14 cellular contexts compared by ENCODE assay signal in genomic region chr14:82872494-82872893, GRCh38.
DNase-seq lines count a peak whose midpoint lies in the region; ATAC-seq, FAIRE-seq and TF ChIP-seq lines count a peak whose summit lies in the region.
"Had no signal": no experiment of that assay in that cellular context is flagged by ENCODE, and none has a peak within 500 bp of the region (broad histone marks: within the 10 kb centered on the region; RNA-seq: fewer than 3 reads in every experiment).

No MANE protein-coding gene starts in this region.

- no peak overlapping the region for H2BK20ac ChIP-seq in H9 (ENCODE audit: low read depth, low read length, poor library complexity, severe bottlenecking)

- H4K20me1 ChIP-seq in H9 (ENCODE audit: control insufficient read depth, insufficient read depth, insufficient read length): no peaks in the 10 kb centered on the region
- H4K20me1 ChIP-seq in keratinocyte (ENCODE audit: control insufficient read depth, extremely low read depth, insufficient read depth, low read length): no peaks in the 10 kb centered on the region
- H4K20me1 ChIP-seq: BLaER1 had no signal

- H3K27me3 Mint-ChIP-seq in CD14-positive monocyte (ENCODE audit: low read depth in 3 of 3) (no peaks in the 10 kb centered on the region), H9 (ENCODE audit: low read depth) (no peaks in the 10 kb centered on the region)
- H3K27me3 Mint-ChIP-seq in activated naive CD8-positive, alpha-beta T cell treated with anti-CD3 and anti-CD28 coated beads, Interleukin-2, amount 50 U/mL, for 24 hours: no peaks in the 10 kb centered on the region

- peak; percentile 8 for TF ChIP-seq CTCF in CD14-positive monocyte (IDR thresholded peaks at IDR 0.05)
- TF ChIP-seq CTCF in H9 (conservative IDR thresholded peaks at IDR 0.05): peak; percentile 83
- peak in 2 of 3 experiments; percentile 31 to 43 for TF ChIP-seq CTCF in keratinocyte (optimal IDR thresholded peaks at IDR 0.05 in 1 of 3, IDR thresholded peaks at IDR 0.05 in 1 of 3, conservative IDR thresholded peaks at IDR 0.05 in 1 of 3; ENCODE audit: extremely low read depth in 1 of 3, insufficient read depth in 2 of 3, low read length in 3 of 3)

- H4K8ac ChIP-seq in H9 (replicated peaks; ENCODE audit: insufficient read length, low read depth, low read length): no peak overlapping the region

- dilution Hi-C loops in keratinocyte (cut with MboI; ENCODE audit: extremely low pct_ligation_motif_present, low sequenced_read_pairs): no loop called here

- no peak for FAIRE-seq in keratinocyte (lab: Jason Lieb, UNC)
- FAIRE-seq: islet of Langerhans had no signal

- no peak overlapping the region for H2AK5ac ChIP-seq in H9 (ENCODE audit: insufficient read length, low read length)

- H3K23me2 ChIP-seq in H9 (ENCODE audit: insufficient read length, low read depth, low read length, poor library complexity, severe bottlenecking): no peaks in the 10 kb centered on the region

- WGBS in H9 (ENCODE audit: extremely low coverage, insufficient read length, low lambda C conversion rate): no CpG with 5 or more reads among the region's 8 CpGs

- no peak for ATAC-seq in activated naive CD8-positive, alpha-beta T cell treated with anti-CD3 and anti-CD28 coated beads, Interleukin-2, amount 50 U/mL, for 24 hours
- ATAC-seq in stimulated activated effector memory CD8-positive, alpha-beta T cell treated with anti-CD3 and anti-CD28 coated beads, Interleukin-12 subunit alpha, Interleukin-12 subunit beta, amount 100 ng/mL, for 72 hours: no peak
- ATAC-seq in HG03442 (IDR thresholded peaks at IDR 0.05; ENCODE audit: unreplicated experiment): no peak
- ATAC-seq in HG03159 (IDR thresholded peaks at IDR 0.05; ENCODE audit: unreplicated experiment): no peak
- ATAC-seq: HCT116 had no signal

- H3K56ac ChIP-seq in H9 (ENCODE audit: insufficient read length, low read depth, low read length): no peak overlapping the region

- no peak overlapping the region for H3K23ac ChIP-seq in H9 (ENCODE audit: insufficient read length, low read depth, low read length)

- H3K4me2 ChIP-seq in H9 (ENCODE audit: insufficient read depth, insufficient read length, low read length) (no peak overlapping the region), keratinocyte (ENCODE audit: control insufficient read depth, extremely low read depth, insufficient read depth, low read depth, low read length) (no peak overlapping the region)
- H3K4me2 ChIP-seq: BLaER1 had no signal

- H3K79me1 ChIP-seq in H9 (ENCODE audit: insufficient read depth, low read depth, low read length, poor library complexity, severe bottlenecking): no peaks in the 10 kb centered on the region

- H2BK5ac ChIP-seq in H9 (ENCODE audit: insufficient read length, low read length): no peak overlapping the region

- H3K9me3 Mint-ChIP-seq in CD14-positive monocyte (peaks cover 0 to 4% (median 0%) of the 10 kb centered on the region in 7 donors), H9 (no peaks in the 10 kb centered on the region)
- peaks cover 9% of the 10 kb centered on the region for H3K9me3 Mint-ChIP-seq in activated naive CD8-positive, alpha-beta T cell treated with anti-CD3 and anti-CD28 coated beads, Interleukin-2, amount 50 U/mL, for 24 hours
- H3K9me3 Mint-ChIP-seq in stimulated activated effector memory CD8-positive, alpha-beta T cell treated with anti-CD3 and anti-CD28 coated beads, Interleukin-12 subunit alpha, Interleukin-12 subunit beta, amount 100 ng/mL, for 72 hours: peaks cover 15% of the 10 kb centered on the region

- H3K27ac Mint-ChIP-seq in CD14-positive monocyte (no peak overlapping the region), H9 (no peak overlapping the region; a peak in 1 of 7 replicates)
- no peak overlapping the region for H3K27ac Mint-ChIP-seq in activated naive CD8-positive, alpha-beta T cell treated with anti-CD3 and anti-CD28 coated beads, Interleukin-2, amount 50 U/mL, for 24 hours
- no peak overlapping the region for H3K27ac Mint-ChIP-seq in stimulated activated effector memory CD8-positive, alpha-beta T cell treated with anti-CD3 and anti-CD28 coated beads, Interleukin-12 subunit alpha, Interleukin-12 subunit beta, amount 100 ng/mL, for 72 hours

- no peak overlapping the region for H2BK120ac ChIP-seq in H9 (ENCODE audit: low read depth, low read length, poor library complexity, severe bottlenecking)

- H3K27me3 ChIP-seq in H9 (ENCODE audit: insufficient read depth, low read length): no peaks in the 10 kb centered on the region
- H3K27me3 ChIP-seq in SJCRH30: no peaks in the 10 kb centered on the region
- no peaks in the 10 kb centered on the region for H3K27me3 ChIP-seq in keratinocyte (ENCODE audit: control insufficient read depth, extremely low read depth, insufficient read depth, low read length)
- H3K27me3 ChIP-seq: BLaER1 had no signal

- no peaks in the 10 kb centered on the region for H3K9me1 ChIP-seq in keratinocyte (ENCODE audit: control insufficient read depth, extremely low read depth, insufficient read depth, low read length)

- no peak overlapping the region for H2AFZ ChIP-seq in H9 (ENCODE audit: low read length)
- no peak overlapping the region for H2AFZ ChIP-seq in keratinocyte (ENCODE audit: control insufficient read depth, low read length)

- H4K5ac ChIP-seq in H9 (ENCODE audit: insufficient read length, low read depth, low read length): no peak overlapping the region

- no peak overlapping the region for H3T11ph ChIP-seq in H9 (ENCODE audit: low read length)

- H3K18ac ChIP-seq in H9 (ENCODE audit: insufficient read length, low read depth, low read length): no peak overlapping the region

- H3K4ac ChIP-seq in H9 (ENCODE audit: low read depth, low read length): no peak overlapping the region

- no peak overlapping the region for H2BK12ac ChIP-seq in H9 (ENCODE audit: insufficient read length, low read depth, low read length)

- H3K36me3 ChIP-seq in SJCRH30: no peaks in the 10 kb centered on the region
- no peaks in the 10 kb centered on the region for H3K36me3 ChIP-seq in keratinocyte (ENCODE audit: control insufficient read depth in 2 of 2, extremely low read depth in 1 of 2, insufficient read depth in 2 of 2, low read length in 2 of 2)
- H3K36me3 ChIP-seq: BLaER1 had no signal

- intact Hi-C loops in CD14-positive monocyte (cut with micrococcal nuclease): no loop called here

- no peak overlapping the region for H3K14ac ChIP-seq in H9 (ENCODE audit: insufficient read depth, low read length)

- no peak overlapping the region for H2BK15ac ChIP-seq in H9 (ENCODE audit: low read depth, low read length)

- H3K9ac ChIP-seq in H9 (ENCODE audit: extremely low read depth, insufficient read length, low read length) (no peak overlapping the region), keratinocyte (ENCODE audit: control insufficient read depth, extremely low read depth, insufficient read depth, low read length) (no peak overlapping the region)
- H3K9ac ChIP-seq: BLaER1 had no signal

- H3K27ac ChIP-seq in H9 (ENCODE audit: insufficient read length, low read depth, low read length) (no peak overlapping the region), SJCRH30 (no peak overlapping the region), keratinocyte (ENCODE audit: control insufficient read depth, insufficient read depth, low read length) (no peak overlapping the region)
- H3K27ac ChIP-seq: BLaER1 had no signal

- H3K4me3 Mint-ChIP-seq in CD14-positive monocyte (no peak overlapping the region), H9 (no peak overlapping the region)
- H3K4me3 Mint-ChIP-seq in activated naive CD8-positive, alpha-beta T cell treated with anti-CD3 and anti-CD28 coated beads, Interleukin-2, amount 50 U/mL, for 24 hours: no peak overlapping the region
- no peak overlapping the region for H3K4me3 Mint-ChIP-seq in stimulated activated effector memory CD8-positive, alpha-beta T cell treated with anti-CD3 and anti-CD28 coated beads, Interleukin-12 subunit alpha, Interleukin-12 subunit beta, amount 100 ng/mL, for 72 hours

- no peaks in the 10 kb centered on the region for H3K9me3 ChIP-seq in H9 (ENCODE audit: control insufficient read depth, low read depth, low read length)
- H3K9me3 ChIP-seq in SJCRH30 (replicated peaks): no peaks in the 10 kb centered on the region
- no peaks in the 10 kb centered on the region for H3K9me3 ChIP-seq in keratinocyte (ENCODE audit: control insufficient read depth, low read depth, low read length)
- H3K9me3 ChIP-seq: BLaER1 had no signal

- no peaks in the 10 kb centered on the region for H3K4me1 Mint-ChIP-seq in CD14-positive monocyte
- peaks cover 0 to 2% of the 10 kb centered on the region in 2 experiments; a peak in 1 of 4 replicates for H3K4me1 Mint-ChIP-seq in H9
- no peaks in the 10 kb centered on the region for H3K4me1 Mint-ChIP-seq in activated naive CD8-positive, alpha-beta T cell treated with anti-CD3 and anti-CD28 coated beads, Interleukin-2, amount 50 U/mL, for 24 hours
- H3K4me1 Mint-ChIP-seq in stimulated activated effector memory CD8-positive, alpha-beta T cell treated with anti-CD3 and anti-CD28 coated beads, Interleukin-12 subunit alpha, Interleukin-12 subunit beta, amount 100 ng/mL, for 72 hours: no peaks in the 10 kb centered on the region

- H3K36me3 Mint-ChIP-seq in CD14-positive monocyte: no peaks in the 10 kb centered on the region
- H3K36me3 Mint-ChIP-seq in H9 (ENCODE audit: insufficient read depth in 1 of 3, low read depth in 3 of 3): no peaks in the 10 kb centered on the region
- H3K36me3 Mint-ChIP-seq in activated naive CD8-positive, alpha-beta T cell treated with anti-CD3 and anti-CD28 coated beads, Interleukin-2, amount 50 U/mL, for 24 hours (ENCODE audit: low read depth): no peaks in the 10 kb centered on the region
- H3K36me3 Mint-ChIP-seq in stimulated activated effector memory CD8-positive, alpha-beta T cell treated with anti-CD3 and anti-CD28 coated beads, Interleukin-12 subunit alpha, Interleukin-12 subunit beta, amount 100 ng/mL, for 72 hours: no peaks in the 10 kb centered on the region

- H4K91ac ChIP-seq in H9 (ENCODE audit: insufficient read length, low read depth, low read length): no peak overlapping the region

- H3K4me1 ChIP-seq in H9 (ENCODE audit: insufficient read depth, low read length) (no peaks in the 10 kb centered on the region), SJCRH30 (no peaks in the 10 kb centered on the region), keratinocyte (ENCODE audit: control insufficient read depth, extremely low read depth, insufficient read depth, low read length) (no peaks in the 10 kb centered on the region)
- H3K4me1 ChIP-seq: BLaER1 had no signal

- H3K4me3 ChIP-seq in SJCRH30 (no peak overlapping the region), keratinocyte (ENCODE audit: control insufficient read depth in 2 of 3, extremely low read depth in 1 of 3, insufficient read depth in 2 of 3, low read depth in 1 of 3, low read length in 3 of 3) (no peak overlapping the region)
- H3K4me3 ChIP-seq: BLaER1 had no signal

- H3K79me2 ChIP-seq in H9 (ENCODE audit: insufficient read depth, low read length) (no peaks in the 10 kb centered on the region), keratinocyte (ENCODE audit: control insufficient read depth, insufficient read depth, low read length) (no peaks in the 10 kb centered on the region)

- no peak for DNase-seq in CD14-positive monocyte (ENCODE audit: low spot score)
- DNase-seq in H9: peak; percentile 76
- DNase-seq in SJCRH30: peak; percentile 27 to 41
- DNase-seq in keratinocyte (ENCODE audit: low read depth, low spot score): no peak
- DNase-seq in activated naive CD8-positive, alpha-beta T cell treated with anti-CD3 and anti-CD28 coated beads, Interleukin-2, amount 50 U/mL, for 24 hours: no peak
- no peak for DNase-seq in stimulated activated effector memory CD8-positive, alpha-beta T cell treated with anti-CD3 and anti-CD28 coated beads, Interleukin-12 subunit alpha, Interleukin-12 subunit beta, amount 100 ng/mL, for 72 hours (ENCODE audit: low spot score in 2 of 2)
- DNase-seq: activated CD4-positive, alpha-beta T cell treated with anti-CD3 and anti-CD28 coated beads, Interleukin-2, amount 50 U/mL, for 1 hour; NCI-H2227 treated with DMSO at 0.1 percent for 48 hours; stimulated activated CD4-positive, alpha-beta T cell treated with anti-CD3 and anti-CD28 coated beads, Interleukin-1b, Interleukin-23, amount 100 ng/mL, for 48 hours had no signal

Comparison
In these comparisons a context has a peak if more than half of its experiments do, and no peak if none do; other contexts are left out.
1. DNase-seq: peak in H9 (single experiment) and SJCRH30 (2 of 2); none in CD14-positive monocyte (single experiment), keratinocyte (single experiment), activated naive CD8-positive, alpha-beta T cell treated with anti-CD3 and anti-CD28 coated beads, Interleukin-2, amount 50 U/mL, for 24 hours (single experiment) and stimulated activated effector memory CD8-positive, alpha-beta T cell treated with anti-CD3 and anti-CD28 coated beads, Interleukin-12 subunit alpha, Interleukin-12 subunit beta, amount 100 ng/mL, for 72 hours (0 of 2).
2. CTCF ChIP-seq: peak in every context shown above with its lines; median percentile 83 in H9; 37 in keratinocyte; 8 in CD14-positive monocyte.